Comparison of ENCODE assay signal across 1 cellular context in the genomic region with DNA sequence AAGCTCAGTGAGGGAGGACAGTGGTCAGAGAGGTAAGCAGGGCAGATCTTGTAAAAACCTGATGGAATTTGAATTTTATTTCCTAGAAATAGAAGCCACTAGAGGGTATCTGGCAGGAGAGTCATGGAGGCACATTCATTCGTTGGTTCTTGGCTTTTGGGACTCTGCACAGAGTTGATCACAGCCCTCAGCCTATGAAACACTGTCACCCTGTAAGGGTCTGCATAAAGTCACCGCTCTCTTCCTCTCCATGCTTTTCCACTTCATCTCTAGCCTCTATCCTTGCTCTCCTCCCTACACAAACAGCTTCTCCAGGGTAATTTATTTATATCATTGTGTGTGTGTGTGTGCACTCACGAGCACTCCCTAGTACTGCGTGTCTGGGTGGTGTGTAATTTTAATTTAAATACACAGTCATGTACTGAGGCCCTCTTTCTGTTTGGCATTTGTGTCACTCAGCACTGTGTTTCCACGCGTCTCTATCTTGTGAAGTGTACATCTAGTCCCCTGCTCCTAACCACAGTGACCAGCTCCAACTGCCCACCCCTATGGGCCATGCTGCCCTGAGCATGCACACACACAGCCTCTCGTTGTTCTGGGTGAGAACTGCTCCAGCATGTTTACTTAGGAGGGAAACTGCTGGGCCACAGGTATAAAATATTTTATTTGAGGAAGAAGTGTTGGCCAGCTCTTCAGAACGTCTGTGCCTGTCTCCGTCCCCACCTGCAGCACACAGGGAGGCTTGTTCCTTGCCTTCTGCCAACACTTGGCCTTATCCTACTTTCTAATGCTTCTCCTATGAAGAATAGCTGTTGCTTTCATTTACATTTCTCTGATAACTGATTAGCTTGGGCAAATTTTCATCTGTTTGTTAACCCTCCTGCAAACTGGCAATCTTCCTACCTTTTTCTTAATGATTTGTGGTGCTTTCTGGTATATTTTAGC.
TF ChIP-seq lines count a peak whose summit lies in the region.

No MANE protein-coding gene starts in this region.

TF ChIP-seq in HepG2, 621 proteins besides CTCF, POLR2A, EP300 and RAD21 (continued from another document):
- TF ChIP-seq, protein P1, sequence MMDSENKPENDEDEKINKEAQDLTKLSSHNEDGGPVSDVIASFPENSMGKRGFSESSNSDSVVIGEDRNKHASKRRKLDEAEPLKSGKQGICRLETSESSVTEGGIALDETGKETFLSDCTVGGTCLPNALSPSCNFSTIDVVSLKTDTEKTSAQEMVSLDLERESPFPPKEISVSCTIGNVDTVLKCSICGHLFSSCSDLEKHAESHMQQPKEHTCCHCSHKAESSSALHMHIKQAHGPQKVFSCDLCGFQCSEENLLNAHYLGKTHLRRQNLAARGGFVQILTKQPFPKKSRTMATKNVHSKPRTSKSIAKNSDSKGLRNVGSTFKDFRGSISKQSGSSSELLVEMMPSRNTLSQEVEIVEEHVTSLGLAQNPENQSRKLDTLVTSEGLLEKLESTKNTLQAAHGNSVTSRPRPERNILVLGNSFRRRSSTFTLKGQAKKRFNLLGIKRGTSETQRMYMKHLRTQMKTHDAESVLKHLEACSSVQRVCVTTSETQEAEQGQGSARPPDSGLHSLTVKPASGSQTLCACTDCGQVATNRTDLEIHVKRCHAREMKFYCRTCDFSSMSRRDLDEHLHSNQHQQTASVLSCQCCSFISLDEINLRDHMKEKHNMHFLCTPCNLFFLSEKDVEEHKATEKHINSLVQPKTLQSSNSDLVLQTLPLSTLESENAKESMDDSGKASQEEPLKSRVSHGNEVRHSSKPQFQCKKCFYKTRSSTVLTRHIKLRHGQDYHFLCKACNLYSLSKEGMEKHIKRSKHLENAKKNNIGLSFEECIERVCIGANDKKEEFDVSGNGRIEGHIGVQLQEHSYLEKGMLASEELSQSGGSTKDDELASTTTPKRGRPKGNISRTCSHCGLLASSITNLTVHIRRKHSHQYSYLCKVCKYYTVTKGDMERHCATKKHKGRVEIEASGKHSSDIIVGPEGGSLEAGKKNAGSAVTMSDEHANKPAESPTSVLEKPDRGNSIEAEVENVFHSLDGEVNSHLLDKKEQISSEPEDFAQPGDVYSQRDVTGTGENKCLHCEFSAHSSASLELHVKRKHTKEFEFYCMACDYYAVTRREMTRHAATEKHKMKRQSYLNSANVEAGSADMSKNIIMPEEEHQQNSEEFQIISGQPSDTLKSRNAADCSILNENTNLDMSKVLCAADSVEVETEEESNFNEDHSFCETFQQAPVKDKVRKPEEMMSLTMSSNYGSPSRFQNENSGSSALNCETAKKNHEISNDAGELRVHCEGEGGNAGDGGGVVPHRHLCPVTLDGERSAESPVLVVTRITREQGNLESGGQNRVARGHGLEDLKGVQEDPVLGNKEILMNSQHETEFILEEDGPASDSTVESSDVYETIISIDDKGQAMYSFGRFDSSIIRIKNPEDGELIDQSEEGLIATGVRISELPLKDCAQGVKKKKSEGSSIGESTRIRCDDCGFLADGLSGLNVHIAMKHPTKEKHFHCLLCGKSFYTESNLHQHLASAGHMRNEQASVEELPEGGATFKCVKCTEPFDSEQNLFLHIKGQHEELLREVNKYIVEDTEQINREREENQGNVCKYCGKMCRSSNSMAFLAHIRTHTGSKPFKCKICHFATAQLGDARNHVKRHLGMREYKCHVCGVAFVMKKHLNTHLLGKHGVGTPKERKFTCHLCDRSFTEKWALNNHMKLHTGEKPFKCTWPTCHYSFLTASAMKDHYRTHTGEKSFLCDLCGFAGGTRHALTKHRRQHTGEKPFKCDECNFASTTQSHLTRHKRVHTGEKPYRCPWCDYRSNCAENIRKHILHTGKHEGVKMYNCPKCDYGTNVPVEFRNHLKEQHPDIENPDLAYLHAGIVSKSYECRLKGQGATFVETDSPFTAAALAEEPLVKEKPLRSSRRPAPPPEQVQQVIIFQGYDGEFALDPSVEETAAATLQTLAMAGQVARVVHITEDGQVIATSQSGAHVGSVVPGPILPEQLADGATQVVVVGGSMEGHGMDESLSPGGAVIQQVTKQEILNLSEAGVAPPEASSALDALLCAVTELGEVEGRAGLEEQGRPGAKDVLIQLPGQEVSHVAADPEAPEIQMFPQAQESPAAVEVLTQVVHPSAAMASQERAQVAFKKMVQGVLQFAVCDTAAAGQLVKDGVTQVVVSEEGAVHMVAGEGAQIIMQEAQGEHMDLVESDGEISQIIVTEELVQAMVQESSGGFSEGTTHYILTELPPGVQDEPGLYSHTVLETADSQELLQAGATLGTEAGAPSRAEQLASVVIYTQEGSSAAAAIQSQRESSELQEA (CRISPR knock-in tag; IDR thresholded peaks at IDR 0.05; ENCODE audit: not compliant biosample characterization), result no peak
